Comparison of ENCODE assay signal across 8 cellular contexts in the genomic region with DNA sequence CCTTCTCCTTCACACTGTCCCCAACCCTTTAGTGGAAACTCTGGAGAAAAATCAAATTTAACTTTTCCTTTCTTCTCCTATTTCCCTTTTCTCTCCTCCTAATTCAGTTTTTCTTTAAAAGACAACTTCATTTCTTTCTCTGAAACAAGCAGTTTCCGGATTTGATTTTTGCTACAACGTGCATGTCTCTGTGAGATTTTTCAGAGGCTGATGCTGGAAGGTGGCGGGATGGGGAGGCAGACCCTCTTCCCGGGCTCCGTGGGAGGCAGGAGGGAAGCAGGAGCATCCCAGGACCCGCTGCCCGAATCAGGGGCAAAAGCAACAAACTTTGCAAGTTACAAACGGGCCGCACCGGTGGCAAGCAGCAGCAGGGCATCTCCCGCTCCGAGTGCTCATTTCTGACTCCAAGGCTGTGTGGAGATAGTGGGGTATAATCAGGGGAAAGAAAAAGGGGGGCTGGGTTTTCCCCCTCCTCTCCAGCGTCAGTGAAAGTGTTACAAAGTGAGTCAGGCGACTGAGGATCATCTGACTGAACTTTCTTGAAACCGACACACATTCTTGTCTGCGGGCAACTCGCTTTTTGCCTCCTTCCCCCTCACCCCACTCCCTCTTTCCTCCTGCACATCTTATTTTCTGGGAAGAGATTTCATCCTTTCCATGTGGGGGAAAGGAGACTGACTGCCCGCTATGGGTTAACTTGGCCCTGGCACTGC. TPM values are rescaled to one million over a fixed set of nuclear protein-coding genes. Genes with fewer than 3 reads are reported as not detected.
A peak's percentile ranks its signal among the peaks of the same experiment; 100 is the strongest.
DNase-seq lines count a peak whose midpoint lies in the region; ATAC-seq and TF ChIP-seq lines count a peak whose summit lies in the region.

No MANE protein-coding gene starts in this region.

- in situ Hi-C loops in astrocyte of the cerebellum (cut with HindIII; ENCODE audit: low sequenced_read_pairs), result loop anchor here (25.0 kb wide), 1 partner anchor 1249 kb away; no protein-coding TSS in a partner anchor

- TF ChIP-seq CTCF in HEK293 (tag by site-specific recombination; IDR thresholded peaks at IDR 0.05), result no peak
- no peak for TF ChIP-seq CTCF in astrocyte of the cerebellum (IDR thresholded peaks at IDR 0.05; ENCODE audit: low read depth, low read length, missing control alignments)

- POLR2A ChIA-PET in HEK293 (lab: Yijun Ruan, JAX), result no interaction called here

- peaks cover 5% of the 10 kb centered on the region in 2 donors for H3K36me3 Mint-ChIP-seq in activated naive CD4-positive, alpha-beta T cell treated with anti-CD3 and anti-CD28 coated beads, Interleukin-2, amount 50 U/mL, for 72 hours

- no peak overlapping the region for H3K27ac ChIP-seq in HEK293 (ENCODE audit: extremely low read depth, low read depth, low read length)
- peak overlapping the region; percentile 96 for H3K27ac ChIP-seq in skeletal muscle tissue (ENCODE audit: low read depth, low read length)

- no peaks in the 10 kb centered on the region for H3K9me3 ChIP-seq in HEK293 (ENCODE audit: control insufficient read depth, insufficient read depth, low read depth, low read length)
- H3K9me3 ChIP-seq in iPS-18c (ENCODE audit: control insufficient read depth, insufficient read depth, low read length), result no peaks in the 10 kb centered on the region
- H3K9me3 ChIP-seq in skeletal muscle tissue (ENCODE audit: control insufficient read depth in 3 of 3, low read length in 3 of 3), result no peaks in the 10 kb centered on the region

- no peaks in the 10 kb centered on the region for H3K27me3 ChIP-seq in skeletal muscle tissue (ENCODE audit: control insufficient read depth in 3 of 3, insufficient read depth in 3 of 3, low read length in 3 of 3)

- peak overlapping the region; percentile 86 to 92 (median 87) for H3K9ac ChIP-seq in skeletal muscle tissue (ENCODE audit: low read depth in 1 of 3, low read length in 3 of 3)

- H3K27ac Mint-ChIP-seq in activated naive CD4-positive, alpha-beta T cell treated with anti-CD3 and anti-CD28 coated beads, Interleukin-2, amount 50 U/mL, for 72 hours, result no peak overlapping the region

- H3K9me3 Mint-ChIP-seq in activated naive CD4-positive, alpha-beta T cell treated with anti-CD3 and anti-CD28 coated beads, Interleukin-2, amount 50 U/mL, for 72 hours, result no peaks in the 10 kb centered on the region

- H3K4me1 ChIP-seq in HEK293 (ENCODE audit: control insufficient read depth, insufficient read depth, low read length) (peaks cover 20% of the 10 kb centered on the region; the same call in 1 of the 2 replicates), skeletal muscle tissue (ENCODE audit: control insufficient read depth in 3 of 3, insufficient read depth in 3 of 3, low read length in 3 of 3) (peaks cover 18 to 41% (median 32%) of the 10 kb centered on the region in 3 donors)

- H3K4me3 ChIP-seq in HEK293 (ENCODE audit: low read depth, low read length) (no peak overlapping the region), astrocyte of the cerebellum (ENCODE audit: low read depth, low read length) (peak overlapping the region; percentile 32), iPS-18c (ENCODE audit: insufficient read depth, low read depth, low read length) (peak overlapping the region; percentile 37), skeletal muscle tissue (ENCODE audit: low read length in 3 of 3) (peak overlapping the region; percentile 59 to 84 (median 81))

- ATAC-seq in activated naive CD4-positive, alpha-beta T cell treated with anti-CD3 and anti-CD28 coated beads, Interleukin-2, amount 50 U/mL, for 72 hours, result no peak
- no peak for ATAC-seq in HG02973 (IDR thresholded peaks at IDR 0.05; ENCODE audit: unreplicated experiment)

- H3K36me3 ChIP-seq in HEK293 (ENCODE audit: control insufficient read depth in 2 of 2, insufficient read depth in 1 of 2, low read length in 2 of 2) (peaks cover 0 to 15% of the 10 kb centered on the region in 2 experiments; a peak in 1 of 3 replicates), skeletal muscle tissue (ENCODE audit: control insufficient read depth in 3 of 3, insufficient read depth in 3 of 3, low read length in 3 of 3) (no peaks in the 10 kb centered on the region)

- CTCF ChIA-PET in HEK293 (lab: Yijun Ruan, JAX), result interaction anchor here (0.7 kb wide), 1 partner anchor 18 kb away, joined by 4 read pairs; no protein-coding TSS in a partner anchor

- DNase-seq in astrocyte of the cerebellum (ENCODE audit: low read depth) (no peak), DMS 273 treated with DMSO at 0.1 percent for 48 hours (lab: John Stamatoyannopoulos, UW) (no peak), GM19240 (ENCODE audit: insufficient read length, low spot score) (no peak)
- DNase-seq in activated naive CD4-positive, alpha-beta T cell treated with anti-CD3 and anti-CD28 coated beads, Interleukin-2, amount 50 U/mL, for 72 hours (ENCODE audit: low spot score in 2 of 2), result no peak

TF ChIP-seq in HEK293, 187 proteins besides CTCF, POLR2A, EP300 and RAD21:
- no peak for TF ChIP-seq ZNF302 (tag by site-specific recombination; IDR thresholded peaks at IDR 0.05; ENCODE audit: low read depth)
- 0 out of 2 replicates have a peak, but pooled peaks have one; percentile 17 for TF ChIP-seq PRDM1 (tag by site-specific recombination; IDR thresholded peaks at IDR 0.05)
- no peak for TF ChIP-seq ZNF324 (tag by site-specific recombination; IDR thresholded peaks at IDR 0.05)
- no peak for TF ChIP-seq ZNF239 (tag by site-specific recombination; IDR thresholded peaks at IDR 0.05)
- no peak for TF ChIP-seq ZNF785 (tag by site-specific recombination; IDR thresholded peaks at IDR 0.05)
- TF ChIP-seq ZNF707 (tag by site-specific recombination; IDR thresholded peaks at IDR 0.05), result no peak
TF ChIP-seq in HEK293: peak in this region for 1.

RNA-seq across cellular contexts. Expression of a gene that starts 6.4 kb away (rescaled TPM):
- 108 TPM for total RNA-seq in skeletal muscle tissue
- 1 to 10 TPM; 4.1 to 6.1 TPM for total RNA-seq in activated naive CD4-positive, alpha-beta T cell treated with anti-CD3 and anti-CD28 coated beads, Interleukin-2, amount 50 U/mL, for 72 hours

Comparison
In these comparisons a context has a peak if more than half of its experiments do, and no peak if none do; other contexts are left out.
1. RNA of a gene that starts 6.4 kb away (total RNA-seq): 108 TPM in skeletal muscle tissue (single experiment); 4.1 to 6.1 TPM in activated naive CD4-positive, alpha-beta T cell treated with anti-CD3 and anti-CD28 coated beads, Interleukin-2, amount 50 U/mL, for 72 hours; every median in the first group is over 10 times any median in the second.